16 cellular contexts compared by ENCODE assay signal in the genomic region with DNA sequence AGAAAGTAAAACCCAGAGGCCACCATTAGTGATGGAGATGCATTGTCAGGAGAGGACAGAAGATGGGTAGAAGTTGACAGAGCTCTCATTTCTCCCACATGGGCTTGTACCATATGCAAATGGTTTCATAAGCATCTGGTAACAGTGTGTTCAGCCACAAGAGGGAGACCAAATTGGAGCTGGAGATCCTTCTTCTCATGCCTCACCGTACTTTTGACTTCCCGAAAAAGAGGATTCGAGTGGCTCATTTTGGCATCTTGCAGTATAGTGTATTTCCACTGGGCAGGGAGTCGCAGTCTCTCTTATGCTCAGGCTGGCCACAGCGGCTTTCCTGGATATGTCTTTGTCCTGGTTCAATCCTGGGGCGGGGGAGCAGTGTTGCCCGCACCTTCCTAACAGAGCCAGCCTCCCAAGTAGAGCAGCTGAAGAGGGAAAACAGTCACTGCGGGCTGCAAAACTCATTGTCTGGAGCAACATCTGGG. TPM values are rescaled to one million over a fixed set of nuclear protein-coding genes. Genes with fewer than 3 reads are reported as not detected.
DNase-seq lines count a peak whose midpoint lies in the region; ATAC-seq and TF ChIP-seq lines count a peak whose summit lies in the region.
"Had no signal": no experiment of that assay in that cellular context is flagged by ENCODE, and none has a peak within 500 bp of the region (broad histone marks: within the 10 kb centered on the region; RNA-seq: fewer than 3 reads in every experiment).

No MANE protein-coding gene starts in this region.

- H3K4me1 ChIP-seq in GM23338 (ENCODE audit: insufficient read depth), result no peaks in the 10 kb centered on the region
- H3K4me1 ChIP-seq in CD8-positive, alpha-beta memory T cell (ENCODE audit: insufficient read depth, low read length), result no peaks in the 10 kb centered on the region
- H3K4me1 ChIP-seq: SJSA1 had no signal

- no peak overlapping the region for H3K4me3 Mint-ChIP-seq in GM23338
- H3K4me3 Mint-ChIP-seq in CD8-positive, alpha-beta memory T cell, result no peak overlapping the region
- H3K4me3 Mint-ChIP-seq: activated CD8-positive, alpha-beta T cell treated with anti-CD3 and anti-CD28 coated beads for 36 hours had no signal

- H3K27ac Mint-ChIP-seq in GM23338, result no peak overlapping the region
- H3K27ac Mint-ChIP-seq in CD8-positive, alpha-beta memory T cell, result peak overlapping the region in 1 of 8 donors; percentile 26
- H3K27ac Mint-ChIP-seq: activated CD8-positive, alpha-beta T cell treated with anti-CD3 and anti-CD28 coated beads for 36 hours had no signal

- no peaks in the 10 kb centered on the region for H3K79me2 ChIP-seq in GM23338 (replicated peaks; ENCODE audit: insufficient read depth)

- POLR2A ChIA-PET in CD8-positive, alpha-beta memory T cell (lab: Charles Lee), result no interaction called here

- H4K20me1 ChIP-seq in GM23338 (replicated peaks; ENCODE audit: insufficient read depth), result no peaks in the 10 kb centered on the region

- no peaks in the 10 kb centered on the region for H3K9me3 ChIP-seq in CD8-positive, alpha-beta memory T cell (ENCODE audit: low read length)
- H3K9me3 ChIP-seq: SJSA1, spleen had no signal

- CTCF ChIA-PET in CD8-positive, alpha-beta memory T cell (lab: Charles Lee), result interaction anchor here (9.1 kb wide), 1 partner anchor 179 kb away, joined by 212 read pairs; no protein-coding TSS in a partner anchor

- TF ChIP-seq CTCF in GM23338 (conservative IDR thresholded peaks at IDR 0.05; ENCODE audit: low read depth in 2 of 2), result 0 out of 4 replicates have a peak, but pooled peaks of 1 of the 2 experiments have one; percentile 10
- TF ChIP-seq CTCF in fibroblast of the aortic adventitia (IDR thresholded peaks at IDR 0.05; ENCODE audit: insufficient read depth, low read length), result peak; percentile 22

- H3K36me3 Mint-ChIP-seq in GM23338 (ENCODE audit: low read depth), result no peaks in the 10 kb centered on the region
- H3K36me3 Mint-ChIP-seq in CD8-positive, alpha-beta memory T cell, result no peaks in the 10 kb centered on the region

- H2AFZ ChIP-seq in GM23338, result no peak overlapping the region

- H3K9me2 ChIP-seq in GM23338 (ENCODE audit: insufficient read depth), result no peaks in the 10 kb centered on the region

- H3K4me3 ChIP-seq in GM23338 (no peak overlapping the region), fibroblast of the aortic adventitia (ENCODE audit: low read depth, low read length) (no peak overlapping the region)
- no peak overlapping the region for H3K4me3 ChIP-seq in CD8-positive, alpha-beta memory T cell (ENCODE audit: low read length)
- H3K4me3 ChIP-seq: SJSA1, spleen had no signal

- DNase-seq in Ammon's horn (ENCODE audit: low spot score), result peak; percentile 24
- peak; percentile 3 for DNase-seq in GM23338 (ENCODE audit: low spot score)
- DNase-seq in SK-MEL-5 (ENCODE audit: low read depth, low spot score), result peak; percentile 64
- DNase-seq in fibroblast of the aortic adventitia (ENCODE audit: low read depth), result peak; percentile 43
- DNase-seq in cortex of kidney (lab: John Stamatoyannopoulos, UW), result no peak
- DNase-seq in SHP77 (lab: John Stamatoyannopoulos, UW), result no peak
- no peak for DNase-seq in foreskin melanocyte
- DNase-seq in CD8-positive, alpha-beta memory T cell, result no peak
- DNase-seq: activated CD8-positive, alpha-beta T cell treated with anti-CD3 and anti-CD28 coated beads for 36 hours; C1 segment of cervical spinal cord; DMS79 treated with DMSO at 0.1 percent for 48 hours; NCI-H2107; spleen; stimulated activated naive CD4-positive, alpha-beta T cell treated with Interleukin-2 at 50 U/mL for 16 hours had no signal

- no peaks in the 10 kb centered on the region for H3K27me3 ChIP-seq in GM23338 (ENCODE audit: insufficient read depth)
- H3K27me3 ChIP-seq in CD8-positive, alpha-beta memory T cell (ENCODE audit: insufficient read depth, low read length, poor library complexity, severe bottlenecking), result no peaks in the 10 kb centered on the region

- H3K4me2 ChIP-seq in GM23338, result no peak overlapping the region

- ATAC-seq in GM23338, result no peak
- ATAC-seq: activated CD8-positive, alpha-beta T cell treated with anti-CD3 and anti-CD28 coated beads for 36 hours had no signal

- H3K36me3 ChIP-seq in GM23338 (ENCODE audit: insufficient read depth), result no peaks in the 10 kb centered on the region
- H3K36me3 ChIP-seq in CD8-positive, alpha-beta memory T cell (ENCODE audit: insufficient read depth, low read length), result no peaks in the 10 kb centered on the region
- H3K36me3 ChIP-seq: SJSA1, spleen had no signal

- H3K9me3 Mint-ChIP-seq in GM23338, result no peaks in the 10 kb centered on the region
- H3K9me3 Mint-ChIP-seq in CD8-positive, alpha-beta memory T cell, result no peaks in the 10 kb centered on the region
- H3K9me3 Mint-ChIP-seq: activated CD8-positive, alpha-beta T cell treated with anti-CD3 and anti-CD28 coated beads for 36 hours had no signal

- in situ Hi-C loops in SK-MEL-5 (cut with HindIII; ENCODE audit: low pct_unique_long_range_greater_than_20kb, low sequenced_read_pairs), result no loop called here

- no peaks in the 10 kb centered on the region for H3K27me3 Mint-ChIP-seq in GM23338 (ENCODE audit: insufficient read depth, low read depth, poor library complexity)
- peaks cover 5 to 20% of the 10 kb centered on the region in 2 donors for H3K27me3 Mint-ChIP-seq in CD8-positive, alpha-beta memory T cell

- H3K4me1 Mint-ChIP-seq in GM23338, result peaks cover 4% of the 10 kb centered on the region; the same call in 2 of the 3 replicates
- H3K4me1 Mint-ChIP-seq in CD8-positive, alpha-beta memory T cell, result peaks cover 5 to 23% (median 21%) of the 10 kb centered on the region in 3 donors

- H3F3A ChIP-seq in GM23338 (replicated peaks; ENCODE audit: low read depth), result no peaks in the 10 kb centered on the region

- H3K27ac ChIP-seq in GM23338 (ENCODE audit: low read depth), result no peak overlapping the region
- H3K27ac ChIP-seq in CD8-positive, alpha-beta memory T cell (ENCODE audit: low read depth, low read length), result no peak overlapping the region
- H3K27ac ChIP-seq: SJSA1, spleen had no signal

TF ChIP-seq in GM23338, 12 proteins besides CTCF, POLR2A, EP300 and RAD21 (continues in another document):
- TF ChIP-seq NANOG (IDR thresholded peaks at IDR 0.05; ENCODE audit: borderline replicate concordance) (no peak), ZNF114 (CRISPR knock-in tag; IDR thresholded peaks at IDR 0.05) (no peak)

RNA-seq across cellular contexts. Expression of gene TBC1D3B, which starts 23.8 kb away (rescaled TPM):
- total RNA-seq in GM23338 (2014; rRNA removed; shearing (Covaris generic)), result 0.54 and 1.3 TPM in 2 replicates
- 0.80 and 0.95 TPM in 2 replicates for polyA plus RNA-seq in GM23338 (2016; fragmentation: Nextera tagmentation; extraction: Ambion mirVana)
- total RNA-seq in SK-MEL-5 (2014; rRNA removed; shearing (Covaris generic)), result 0.74 TPM in 1 of 2 replicates, not detected in the other
- polyA plus RNA-seq in SK-MEL-5 (2015; cell fraction: cytosol; rRNA removed), result not detected in 2 replicates
- 11.0 and 13.3 TPM in 2 replicates for polyA plus RNA-seq in SK-MEL-5 (2015; cell fraction: nucleus; rRNA removed)
- 0.36 and 3.5 TPM in 2 replicates for total RNA-seq in fibroblast of the aortic adventitia (ENCODE audit: low replicate concordance)
- total RNA-seq in CD8-positive, alpha-beta memory T cell, result 1 to 10 TPM; 3.3 to 4.4 TPM
- polyA plus RNA-seq in CD8-positive, alpha-beta memory T cell, result 0.49 TPM

RNA-seq across cellular contexts. Expression of gene CCL3L1, which starts 43.9 kb away (rescaled TPM):
- not detected in 2 replicates for total RNA-seq in GM23338 (2014; rRNA removed; shearing (Covaris generic))
- polyA plus RNA-seq in GM23338 (2016; fragmentation: Nextera tagmentation; extraction: Ambion mirVana), result 0.59 and 0.70 TPM in 2 replicates
- not detected in 2 replicates for total RNA-seq in SK-MEL-5 (2014; rRNA removed; shearing (Covaris generic))
- not detected in 2 replicates for polyA plus RNA-seq in SK-MEL-5 (2015; cell fraction: cytosol; rRNA removed)
- not detected in 2 replicates for polyA plus RNA-seq in SK-MEL-5 (2015; cell fraction: nucleus; rRNA removed)
- not detected in 2 replicates for total RNA-seq in fibroblast of the aortic adventitia (ENCODE audit: low replicate concordance)
- total RNA-seq in CD8-positive, alpha-beta memory T cell, result 100 to 1,000 TPM; 138 to 164 TPM
- polyA plus RNA-seq in CD8-positive, alpha-beta memory T cell, result 2.9 TPM
- total RNA-seq: myocyte, SJSA1 had no signal

RNA-seq across cellular contexts. Expression of gene CCL4, which starts 49.1 kb away (rescaled TPM):
- not detected in 2 replicates for total RNA-seq in GM23338 (2014; rRNA removed; shearing (Covaris generic))
- not detected in 2 replicates for polyA plus RNA-seq in GM23338 (2016; fragmentation: Nextera tagmentation; extraction: Ambion mirVana)
- total RNA-seq in SK-MEL-5 (2014; rRNA removed; shearing (Covaris generic)), result not detected in 2 replicates
- polyA plus RNA-seq in SK-MEL-5 (2015; cell fraction: cytosol; rRNA removed), result not detected in 2 replicates
- polyA plus RNA-seq in SK-MEL-5 (2015; cell fraction: nucleus; rRNA removed), result not detected in 2 replicates
- total RNA-seq in fibroblast of the aortic adventitia (ENCODE audit: low replicate concordance), result not detected in 2 replicates
- total RNA-seq in CD8-positive, alpha-beta memory T cell, result 1,000 to 10,000 TPM; 1,703 to 1,794 TPM
- polyA plus RNA-seq in CD8-positive, alpha-beta memory T cell, result 161 TPM
- total RNA-seq: myocyte, SJSA1 had no signal

RNA-seq across cellular contexts. Expression of gene CCL4L2, which starts 58.2 kb away (rescaled TPM):
- total RNA-seq in GM23338 (2014; rRNA removed; shearing (Covaris generic)), result not detected in 2 replicates
- not detected in 2 replicates for polyA plus RNA-seq in GM23338 (2016; fragmentation: Nextera tagmentation; extraction: Ambion mirVana)
- not detected in 2 replicates for total RNA-seq in SK-MEL-5 (2014; rRNA removed; shearing (Covaris generic))
- polyA plus RNA-seq in SK-MEL-5 (2015; cell fraction: cytosol; rRNA removed), result not detected in 2 replicates
- polyA plus RNA-seq in SK-MEL-5 (2015; cell fraction: nucleus; rRNA removed), result not detected in 2 replicates
- total RNA-seq in fibroblast of the aortic adventitia (ENCODE audit: low replicate concordance), result not detected in 2 replicates
- total RNA-seq in CD8-positive, alpha-beta memory T cell, result 100 to 1,000 TPM; 519 to 562 TPM
- polyA plus RNA-seq in CD8-positive, alpha-beta memory T cell, result 4.9 TPM
- total RNA-seq: myocyte, SJSA1 had no signal

Comparison
In these comparisons a context has a peak if more than half of its experiments do, and no peak if none do; other contexts are left out.
1. DNase-seq: peak in Ammon's horn (single experiment), GM23338 (single experiment), SK-MEL-5 (single experiment) and fibroblast of the aortic adventitia (single experiment); none in cortex of kidney (single experiment), SHP77 (0 of 2), foreskin melanocyte (single experiment) and CD8-positive, alpha-beta memory T cell (0 of 5).
2. RNA of gene CCL3L1, which starts 43.9 kb away (total RNA-seq): 138 to 164 TPM in CD8-positive, alpha-beta memory T cell; not detected in GM23338, not detected in SK-MEL-5 and not detected in fibroblast of the aortic adventitia; every median in the first group is over 100 times any median in the second.